ENCODE assay signal across 1 cellular context in the genomic region with DNA sequence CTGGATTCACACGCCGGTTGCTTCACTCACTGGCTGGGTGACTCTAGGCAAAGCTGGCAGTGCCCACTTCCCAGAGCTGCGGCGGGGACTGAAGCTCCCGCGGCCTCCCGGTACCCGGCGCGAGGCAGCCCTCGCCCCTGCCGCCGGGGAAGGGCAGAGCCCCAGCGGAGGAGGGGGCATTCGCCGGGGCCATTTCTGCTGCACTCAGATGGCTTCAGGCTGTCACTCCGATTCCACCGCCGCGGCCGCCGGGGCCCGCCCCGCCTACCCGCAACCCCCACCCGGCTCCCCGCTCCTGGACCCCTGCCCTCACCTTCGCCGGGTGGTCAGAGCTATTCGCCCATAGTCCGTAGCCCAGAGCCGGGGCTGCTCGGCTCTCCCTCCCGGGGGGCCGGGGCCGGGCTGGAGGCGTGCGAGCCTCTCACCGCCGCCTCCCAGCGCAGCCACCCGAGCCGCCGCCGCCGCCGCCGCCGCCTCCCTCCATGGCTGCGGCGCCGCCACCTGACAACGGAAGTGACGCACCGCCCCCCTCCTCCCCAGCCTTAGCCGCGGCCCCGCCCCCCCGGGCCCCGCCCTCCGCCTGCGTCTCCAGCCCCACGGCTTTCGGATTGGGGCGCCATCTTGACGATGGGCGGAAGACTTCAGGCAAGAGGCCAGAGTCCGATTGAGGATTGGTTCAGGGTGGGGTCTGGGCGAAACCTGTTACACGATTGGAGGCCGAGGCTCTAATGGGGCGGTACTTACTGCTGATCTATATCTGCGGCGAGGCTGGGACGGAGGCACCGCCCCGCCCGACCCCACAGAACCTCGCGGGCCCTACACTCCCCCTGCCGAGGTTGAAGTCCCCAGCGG.
TF ChIP-seq lines count a peak whose summit lies in the region.

A gene with protein sequence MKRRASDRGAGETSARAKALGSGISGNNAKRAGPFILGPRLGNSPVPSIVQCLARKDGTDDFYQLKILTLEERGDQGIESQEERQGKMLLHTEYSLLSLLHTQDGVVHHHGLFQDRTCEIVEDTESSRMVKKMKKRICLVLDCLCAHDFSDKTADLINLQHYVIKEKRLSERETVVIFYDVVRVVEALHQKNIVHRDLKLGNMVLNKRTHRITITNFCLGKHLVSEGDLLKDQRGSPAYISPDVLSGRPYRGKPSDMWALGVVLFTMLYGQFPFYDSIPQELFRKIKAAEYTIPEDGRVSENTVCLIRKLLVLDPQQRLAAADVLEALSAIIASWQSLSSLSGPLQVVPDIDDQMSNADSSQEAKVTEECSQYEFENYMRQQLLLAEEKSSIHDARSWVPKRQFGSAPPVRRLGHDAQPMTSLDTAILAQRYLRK (minus strand): TSS at position 515 of the 852 bp plus-strand sequence. CDS start 24,592 bp downstream, outside the sequence.

TF ChIP-seq in K562, 482 proteins besides CTCF, POLR2A, EP300 and RAD21 (continued from another document and continues in another):
- TF ChIP-seq SRF (CRISPR knock-in tag; IDR thresholded peaks at IDR 0.05): no peak
- TF ChIP-seq PHTF2 (CRISPR knock-in tag; IDR thresholded peaks at IDR 0.05): no peak
- no peak for TF ChIP-seq FOXP1 (CRISPR knock-in tag; IDR thresholded peaks at IDR 0.05)
- TF ChIP-seq SRSF9 (IDR thresholded peaks at IDR 0.05; ENCODE audit: borderline replicate concordance, low read depth, low read length): no peak
- TF ChIP-seq SLC30A9 (CRISPR knock-in tag; IDR thresholded peaks at IDR 0.05): no peak
- no peak for TF ChIP-seq HDAC3 (IDR thresholded peaks at IDR 0.05; ENCODE audit: borderline replicate concordance, partially characterized antibody)
- TF ChIP-seq ZNF140 (CRISPR knock-in tag; IDR thresholded peaks at IDR 0.05): no peak
- TF ChIP-seq ZNF707 (CRISPR knock-in tag; conservative IDR thresholded peaks at IDR 0.05): no peak
- no peak for TF ChIP-seq NCOA1 (IDR thresholded peaks at IDR 0.05; ENCODE audit: low read depth)
- no peak for TF ChIP-seq FOXM1 (IDR thresholded peaks at IDR 0.05; ENCODE audit: low read depth)
- TF ChIP-seq FOXM1 (CRISPR knock-in tag; IDR thresholded peaks at IDR 0.05; ENCODE audit: low read depth): peak; percentile 22; the same call in 1 of the 2 replicates
- no peak for TF ChIP-seq NFATC3 (IDR thresholded peaks at IDR 0.05)
- TF ChIP-seq MCM5 (IDR thresholded peaks at IDR 0.05; ENCODE audit: low read depth): no peak
- TF ChIP-seq MCM7 (IDR thresholded peaks at IDR 0.05): no peak
- no peak for TF ChIP-seq RFX7 (CRISPR knock-in tag; IDR thresholded peaks at IDR 0.05)
- TF ChIP-seq TCF7 (IDR thresholded peaks at IDR 0.05; ENCODE audit: borderline replicate concordance): no peak
- no peak for TF ChIP-seq PPARD (CRISPR knock-in tag; IDR thresholded peaks at IDR 0.05)
- TF ChIP-seq TBP (optimal IDR thresholded peaks at IDR 0.05; ENCODE audit: low read depth, low read length): no peak
- TF ChIP-seq, protein P1, sequence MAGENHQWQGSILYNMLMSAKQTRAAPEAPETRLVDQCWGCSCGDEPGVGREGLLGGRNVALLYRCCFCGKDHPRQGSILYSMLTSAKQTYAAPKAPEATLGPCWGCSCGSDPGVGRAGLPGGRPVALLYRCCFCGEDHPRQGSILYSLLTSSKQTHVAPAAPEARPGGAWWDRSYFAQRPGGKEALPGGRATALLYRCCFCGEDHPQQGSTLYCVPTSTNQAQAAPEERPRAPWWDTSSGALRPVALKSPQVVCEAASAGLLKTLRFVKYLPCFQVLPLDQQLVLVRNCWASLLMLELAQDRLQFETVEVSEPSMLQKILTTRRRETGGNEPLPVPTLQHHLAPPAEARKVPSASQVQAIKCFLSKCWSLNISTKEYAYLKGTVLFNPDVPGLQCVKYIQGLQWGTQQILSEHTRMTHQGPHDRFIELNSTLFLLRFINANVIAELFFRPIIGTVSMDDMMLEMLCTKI (IDR thresholded peaks at IDR 0.05; ENCODE audit: partially characterized antibody): no peak
- no peak for TF ChIP-seq MCM2 (IDR thresholded peaks at IDR 0.05; ENCODE audit: low read depth)
- TF ChIP-seq POLR2G (IDR thresholded peaks at IDR 0.05; ENCODE audit: low read depth, low read length): peak; percentile 85
- TF ChIP-seq MAZ (CRISPR knock-in tag; conservative IDR thresholded peaks at IDR 0.05 in 1 of 2, IDR thresholded peaks at IDR 0.05 in 1 of 2): peak in 1 of 2 experiments; percentile 81
- TF ChIP-seq SMARCB1 (IDR thresholded peaks at IDR 0.05; ENCODE audit: insufficient read length, low read depth): peak; percentile 18
- TF ChIP-seq TBL1XR1 (IDR thresholded peaks at IDR 0.05; ENCODE audit: low read length in 2 of 2): peak in 1 of 2 experiments; percentile 41; a peak in 2 of 4 replicates
- TF ChIP-seq ZNF143 (CRISPR knock-in tag; IDR thresholded peaks at IDR 0.05): peak; percentile 60
- no peak for TF ChIP-seq C11orf30 (IDR thresholded peaks at IDR 0.05; ENCODE audit: low read depth)
- no peak for TF ChIP-seq ZNF77 (CRISPR knock-in tag; IDR thresholded peaks at IDR 0.05)
- TF ChIP-seq BRCA1 (IDR thresholded peaks at IDR 0.05): no peak
- TF ChIP-seq BRCA1 (CRISPR knock-in tag; IDR thresholded peaks at IDR 0.05): no peak
- TF ChIP-seq, protein P2, sequence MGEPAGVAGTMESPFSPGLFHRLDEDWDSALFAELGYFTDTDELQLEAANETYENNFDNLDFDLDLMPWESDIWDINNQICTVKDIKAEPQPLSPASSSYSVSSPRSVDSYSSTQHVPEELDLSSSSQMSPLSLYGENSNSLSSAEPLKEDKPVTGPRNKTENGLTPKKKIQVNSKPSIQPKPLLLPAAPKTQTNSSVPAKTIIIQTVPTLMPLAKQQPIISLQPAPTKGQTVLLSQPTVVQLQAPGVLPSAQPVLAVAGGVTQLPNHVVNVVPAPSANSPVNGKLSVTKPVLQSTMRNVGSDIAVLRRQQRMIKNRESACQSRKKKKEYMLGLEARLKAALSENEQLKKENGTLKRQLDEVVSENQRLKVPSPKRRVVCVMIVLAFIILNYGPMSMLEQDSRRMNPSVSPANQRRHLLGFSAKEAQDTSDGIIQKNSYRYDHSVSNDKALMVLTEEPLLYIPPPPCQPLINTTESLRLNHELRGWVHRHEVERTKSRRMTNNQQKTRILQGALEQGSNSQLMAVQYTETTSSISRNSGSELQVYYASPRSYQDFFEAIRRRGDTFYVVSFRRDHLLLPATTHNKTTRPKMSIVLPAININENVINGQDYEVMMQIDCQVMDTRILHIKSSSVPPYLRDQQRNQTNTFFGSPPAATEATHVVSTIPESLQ (CRISPR knock-in tag; IDR thresholded peaks at IDR 0.05): no peak
- no peak for TF ChIP-seq TCF3 (CRISPR knock-in tag; IDR thresholded peaks at IDR 0.05)
- TF ChIP-seq, protein P3, sequence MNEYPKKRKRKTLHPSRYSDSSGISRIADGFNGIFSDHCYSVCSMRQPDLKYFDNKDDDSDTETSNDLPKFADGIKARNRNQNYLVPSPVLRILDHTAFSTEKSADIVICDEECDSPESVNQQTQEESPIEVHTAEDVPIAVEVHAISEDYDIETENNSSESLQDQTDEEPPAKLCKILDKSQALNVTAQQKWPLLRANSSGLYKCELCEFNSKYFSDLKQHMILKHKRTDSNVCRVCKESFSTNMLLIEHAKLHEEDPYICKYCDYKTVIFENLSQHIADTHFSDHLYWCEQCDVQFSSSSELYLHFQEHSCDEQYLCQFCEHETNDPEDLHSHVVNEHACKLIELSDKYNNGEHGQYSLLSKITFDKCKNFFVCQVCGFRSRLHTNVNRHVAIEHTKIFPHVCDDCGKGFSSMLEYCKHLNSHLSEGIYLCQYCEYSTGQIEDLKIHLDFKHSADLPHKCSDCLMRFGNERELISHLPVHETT (CRISPR knock-in tag; conservative IDR thresholded peaks at IDR 0.05 in 1 of 2, IDR thresholded peaks at IDR 0.05 in 1 of 2): no peak
- TF ChIP-seq, protein P4, sequence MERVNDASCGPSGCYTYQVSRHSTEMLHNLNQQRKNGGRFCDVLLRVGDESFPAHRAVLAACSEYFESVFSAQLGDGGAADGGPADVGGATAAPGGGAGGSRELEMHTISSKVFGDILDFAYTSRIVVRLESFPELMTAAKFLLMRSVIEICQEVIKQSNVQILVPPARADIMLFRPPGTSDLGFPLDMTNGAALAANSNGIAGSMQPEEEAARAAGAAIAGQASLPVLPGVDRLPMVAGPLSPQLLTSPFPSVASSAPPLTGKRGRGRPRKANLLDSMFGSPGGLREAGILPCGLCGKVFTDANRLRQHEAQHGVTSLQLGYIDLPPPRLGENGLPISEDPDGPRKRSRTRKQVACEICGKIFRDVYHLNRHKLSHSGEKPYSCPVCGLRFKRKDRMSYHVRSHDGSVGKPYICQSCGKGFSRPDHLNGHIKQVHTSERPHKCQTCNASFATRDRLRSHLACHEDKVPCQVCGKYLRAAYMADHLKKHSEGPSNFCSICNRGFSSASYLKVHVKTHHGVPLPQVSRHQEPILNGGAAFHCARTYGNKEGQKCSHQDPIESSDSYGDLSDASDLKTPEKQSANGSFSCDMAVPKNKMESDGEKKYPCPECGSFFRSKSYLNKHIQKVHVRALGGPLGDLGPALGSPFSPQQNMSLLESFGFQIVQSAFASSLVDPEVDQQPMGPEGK (CRISPR knock-in tag; IDR thresholded peaks at IDR 0.05; ENCODE audit: borderline replicate concordance): no peak
- no peak for TF ChIP-seq PYGO2 (tag; IDR thresholded peaks at IDR 0.05)
- TF ChIP-seq COPS2 (conservative IDR thresholded peaks at IDR 0.05): no peak
- TF ChIP-seq ARHGAP35 (IDR thresholded peaks at IDR 0.05; ENCODE audit: partially characterized antibody): no peak
- no peak for TF ChIP-seq SMARCC2 (IDR thresholded peaks at IDR 0.05; ENCODE audit: low read depth)
- TF ChIP-seq MAFK (IDR thresholded peaks at IDR 0.05; ENCODE audit: low read length): 0 out of 2 replicates have a peak, but pooled peaks have one; percentile 11
- TF ChIP-seq, protein P5, sequence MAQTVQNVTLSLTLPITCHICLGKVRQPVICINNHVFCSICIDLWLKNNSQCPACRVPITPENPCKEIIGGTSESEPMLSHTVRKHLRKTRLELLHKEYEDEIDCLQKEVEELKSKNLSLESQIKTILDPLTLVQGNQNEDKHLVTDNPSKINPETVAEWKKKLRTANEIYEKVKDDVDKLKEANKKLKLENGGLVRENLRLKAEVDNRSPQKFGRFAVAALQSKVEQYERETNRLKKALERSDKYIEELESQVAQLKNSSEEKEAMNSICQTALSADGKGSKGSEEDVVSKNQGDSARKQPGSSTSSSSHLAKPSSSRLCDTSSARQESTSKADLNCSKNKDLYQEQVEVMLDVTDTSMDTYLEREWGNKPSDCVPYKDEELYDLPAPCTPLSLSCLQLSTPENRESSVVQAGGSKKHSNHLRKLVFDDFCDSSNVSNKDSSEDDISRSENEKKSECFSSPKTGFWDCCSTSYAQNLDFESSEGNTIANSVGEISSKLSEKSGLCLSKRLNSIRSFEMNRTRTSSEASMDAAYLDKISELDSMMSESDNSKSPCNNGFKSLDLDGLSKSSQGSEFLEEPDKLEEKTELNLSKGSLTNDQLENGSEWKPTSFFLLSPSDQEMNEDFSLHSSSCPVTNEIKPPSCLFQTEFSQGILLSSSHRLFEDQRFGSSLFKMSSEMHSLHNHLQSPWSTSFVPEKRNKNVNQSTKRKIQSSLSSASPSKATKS (CRISPR knock-in tag; IDR thresholded peaks at IDR 0.05): no peak
- TF ChIP-seq ZSCAN32 (CRISPR knock-in tag; IDR thresholded peaks at IDR 0.05): 0 out of 2 replicates have a peak, but pooled peaks have one; percentile 28
- TF ChIP-seq, protein P6, sequence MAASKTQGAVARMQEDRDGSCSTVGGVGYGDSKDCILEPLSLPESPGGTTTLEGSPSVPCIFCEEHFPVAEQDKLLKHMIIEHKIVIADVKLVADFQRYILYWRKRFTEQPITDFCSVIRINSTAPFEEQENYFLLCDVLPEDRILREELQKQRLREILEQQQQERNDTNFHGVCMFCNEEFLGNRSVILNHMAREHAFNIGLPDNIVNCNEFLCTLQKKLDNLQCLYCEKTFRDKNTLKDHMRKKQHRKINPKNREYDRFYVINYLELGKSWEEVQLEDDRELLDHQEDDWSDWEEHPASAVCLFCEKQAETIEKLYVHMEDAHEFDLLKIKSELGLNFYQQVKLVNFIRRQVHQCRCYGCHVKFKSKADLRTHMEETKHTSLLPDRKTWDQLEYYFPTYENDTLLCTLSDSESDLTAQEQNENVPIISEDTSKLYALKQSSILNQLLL (CRISPR knock-in tag; IDR thresholded peaks at IDR 0.05; ENCODE audit: borderline replicate concordance): no peak
- no peak for TF ChIP-seq ZNF124 (CRISPR knock-in tag; IDR thresholded peaks at IDR 0.05)
- TF ChIP-seq IFI16 (CRISPR knock-in tag; IDR thresholded peaks at IDR 0.05): no peak
- TF ChIP-seq ZZZ3 (IDR thresholded peaks at IDR 0.05): no peak
- peak; percentile 92 for TF ChIP-seq GATA2 (CRISPR knock-in tag; IDR thresholded peaks at IDR 0.05)
- TF ChIP-seq MAFG (tag; conservative IDR thresholded peaks at IDR 0.05): no peak
- TF ChIP-seq STAG1 (CRISPR knock-in tag; IDR thresholded peaks at IDR 0.05; ENCODE audit: borderline replicate concordance): no peak
- no peak for TF ChIP-seq ZNF778 (CRISPR knock-in tag; IDR thresholded peaks at IDR 0.05)
- TF ChIP-seq ZNF76 (CRISPR knock-in tag; IDR thresholded peaks at IDR 0.05; ENCODE audit: borderline replicate concordance): no peak
- TF ChIP-seq, protein P7, sequence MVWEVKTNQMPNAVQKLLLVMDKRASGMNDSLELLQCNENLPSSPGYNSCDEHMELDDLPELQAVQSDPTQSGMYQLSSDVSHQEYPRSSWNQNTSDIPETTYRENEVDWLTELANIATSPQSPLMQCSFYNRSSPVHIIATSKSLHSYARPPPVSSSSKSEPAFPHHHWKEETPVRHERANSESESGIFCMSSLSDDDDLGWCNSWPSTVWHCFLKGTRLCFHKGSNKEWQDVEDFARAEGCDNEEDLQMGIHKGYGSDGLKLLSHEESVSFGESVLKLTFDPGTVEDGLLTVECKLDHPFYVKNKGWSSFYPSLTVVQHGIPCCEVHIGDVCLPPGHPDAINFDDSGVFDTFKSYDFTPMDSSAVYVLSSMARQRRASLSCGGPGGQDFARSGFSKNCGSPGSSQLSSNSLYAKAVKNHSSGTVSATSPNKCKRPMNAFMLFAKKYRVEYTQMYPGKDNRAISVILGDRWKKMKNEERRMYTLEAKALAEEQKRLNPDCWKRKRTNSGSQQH (CRISPR knock-in tag; IDR thresholded peaks at IDR 0.05): no peak
- TF ChIP-seq BRD4 (IDR thresholded peaks at IDR 0.05): no peak
- peak; percentile 54; the same call in 1 of the 2 replicates for TF ChIP-seq PHF8 (IDR thresholded peaks at IDR 0.05; ENCODE audit: borderline replicate concordance, low read length)
- peak; percentile 62; the same call in 1 of the 2 replicates for TF ChIP-seq KLF6 (CRISPR knock-in tag; IDR thresholded peaks at IDR 0.05; ENCODE audit: borderline replicate concordance)
- TF ChIP-seq CHD1 (IDR thresholded peaks at IDR 0.05; ENCODE audit: low read length): no peak
- no peak for TF ChIP-seq MED1 (CRISPR knock-in tag; IDR thresholded peaks at IDR 0.05; ENCODE audit: borderline replicate concordance)
- no peak for TF ChIP-seq ZNF212 (CRISPR knock-in tag; IDR thresholded peaks at IDR 0.05)
- peak; percentile 79 for TF ChIP-seq CXXC5 (CRISPR knock-in tag; IDR thresholded peaks at IDR 0.05)
- TF ChIP-seq, protein P8, sequence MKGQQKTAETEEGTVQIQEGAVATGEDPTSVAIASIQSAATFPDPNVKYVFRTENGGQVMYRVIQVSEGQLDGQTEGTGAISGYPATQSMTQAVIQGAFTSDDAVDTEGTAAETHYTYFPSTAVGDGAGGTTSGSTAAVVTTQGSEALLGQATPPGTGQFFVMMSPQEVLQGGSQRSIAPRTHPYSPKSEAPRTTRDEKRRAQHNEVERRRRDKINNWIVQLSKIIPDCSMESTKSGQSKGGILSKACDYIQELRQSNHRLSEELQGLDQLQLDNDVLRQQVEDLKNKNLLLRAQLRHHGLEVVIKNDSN (CRISPR knock-in tag; IDR thresholded peaks at IDR 0.05): no peak
